In the genomic region with DNA sequence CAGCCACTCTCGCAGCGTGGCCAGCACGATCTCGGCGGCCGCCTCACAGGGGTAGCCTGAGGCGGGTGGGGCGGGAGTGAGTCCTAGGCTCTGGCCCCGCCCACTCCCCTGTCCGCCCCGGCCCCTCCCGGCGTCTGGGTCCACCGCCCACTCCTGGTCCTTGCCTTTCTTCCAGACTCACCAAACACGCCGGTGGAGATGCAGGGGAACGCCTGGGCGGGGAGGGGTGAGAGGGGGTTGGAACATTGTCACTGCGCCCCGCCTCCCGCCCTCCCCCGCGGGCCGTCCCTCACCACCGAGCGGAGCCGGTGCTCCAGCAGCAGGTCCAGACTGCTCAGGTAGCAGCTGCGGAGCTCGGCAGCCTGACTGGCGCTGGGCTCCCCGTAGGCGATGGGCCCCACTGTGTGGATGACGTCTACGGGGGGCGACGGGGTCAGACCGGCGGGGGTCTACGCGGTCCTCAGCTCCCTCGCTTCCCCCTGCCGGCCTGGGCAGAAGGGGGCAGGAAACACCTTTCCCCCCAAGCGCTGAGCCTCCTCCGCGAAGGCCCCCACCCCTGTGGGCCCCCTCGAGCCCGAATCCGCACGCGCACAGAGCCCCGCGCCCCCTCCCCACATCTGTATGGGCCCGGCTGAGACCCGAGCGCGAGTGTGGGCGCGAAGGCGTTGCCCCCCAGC, we compare ENCODE assay signal across 2 cellular contexts.
TF ChIP-seq lines count a peak whose summit lies in the region.

No MANE protein-coding gene starts in this region.

TF ChIP-seq in SK-N-SH, 30 proteins besides CTCF, POLR2A, EP300 and RAD21:
- TF ChIP-seq NRF1 (IDR thresholded peaks at IDR 0.05; ENCODE audit: low read depth, low read length) = no peak
- no peak for TF ChIP-seq TAF1 (IDR thresholded peaks at IDR 0.05; ENCODE audit: borderline replicate concordance, low read depth, low read length)
- TF ChIP-seq MXI1 (IDR thresholded peaks at IDR 0.05; ENCODE audit: low read depth, low read length) = no peak
- no peak for TF ChIP-seq CHD2 (IDR thresholded peaks at IDR 0.05; ENCODE audit: low read length, partially characterized antibody)
- no peak for TF ChIP-seq GABPA (IDR thresholded peaks at IDR 0.05; ENCODE audit: low read depth)
- TF ChIP-seq MEF2A (IDR thresholded peaks at IDR 0.05; ENCODE audit: borderline replicate concordance, low read depth) = no peak
- TF ChIP-seq SMC3 (IDR thresholded peaks at IDR 0.05; ENCODE audit: low read depth, low read length) = no peak
- no peak for TF ChIP-seq USF1 (IDR thresholded peaks at IDR 0.05; ENCODE audit: borderline replicate concordance, low read depth)
- TF ChIP-seq REST (IDR thresholded peaks at IDR 0.05; ENCODE audit: low read depth, low read length) = no peak

TF ChIP-seq in SK-N-SH treated with all-trans-retinoic acid at 6 μM for 48 hours, 23 proteins besides CTCF, POLR2A, EP300 and RAD21:
- no peak for TF ChIP-seq TCF4 (CRISPR knock-in tag; IDR thresholded peaks at IDR 0.05; ENCODE audit: borderline replicate concordance)
- TF ChIP-seq ZFP30 (CRISPR knock-in tag; IDR thresholded peaks at IDR 0.05) = no peak
- TF ChIP-seq ESRRG (CRISPR knock-in tag; IDR thresholded peaks at IDR 0.05) = no peak
- TF ChIP-seq ISL1 (CRISPR knock-in tag; IDR thresholded peaks at IDR 0.05) = no peak
